25 cellular contexts compared by ENCODE assay signal in the genomic region with DNA sequence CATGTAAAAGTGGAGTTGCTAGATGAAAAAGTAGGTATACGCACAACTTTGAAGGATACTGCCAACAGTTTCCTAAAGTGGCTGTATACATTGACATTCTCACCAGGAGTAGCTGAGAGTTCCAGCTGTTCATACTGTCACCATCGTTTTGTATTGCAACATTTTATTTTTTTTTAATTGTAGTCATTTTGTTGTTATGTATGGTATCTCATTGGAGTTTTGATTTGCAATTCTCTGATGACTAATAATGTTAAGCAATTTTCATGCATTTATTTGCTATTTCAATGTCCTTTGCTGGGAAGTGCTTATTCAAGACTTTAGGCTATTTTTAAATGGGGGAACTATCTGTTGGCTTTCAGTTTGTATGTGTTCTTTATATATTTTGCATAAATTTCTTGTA.
DNase-seq lines count a peak whose midpoint lies in the region; ATAC-seq and TF ChIP-seq lines count a peak whose summit lies in the region.
"Had no signal": no experiment of that assay in that cellular context is flagged by ENCODE, and none has a peak within 500 bp of the region (broad histone marks: within the 10 kb centered on the region; RNA-seq: fewer than 3 reads in every experiment).

No MANE protein-coding gene starts in this region.

- no peak overlapping the region for H3K27ac ChIP-seq in left lung
- H3K27ac ChIP-seq: body of pancreas, parathyroid adenoma, SJSA1, uterus had no signal

- H3K9me3 ChIP-seq in left lung: no peaks in the 10 kb centered on the region
- H3K9me3 ChIP-seq: BE2C, body of pancreas, heart right ventricle, MG63, SJSA1, uterus had no signal

- CTCF ChIA-PET in GM10248 (lab: Yijun Ruan, JAX): no interaction called here

- ATAC-seq in left lung (peak; percentile 37), HG02571 (IDR thresholded peaks at IDR 0.05; ENCODE audit: unreplicated experiment) (no peak), GM21717 (IDR thresholded peaks at IDR 0.05; ENCODE audit: unreplicated experiment) (no peak)
- ATAC-seq: body of pancreas had no signal

- DNase-seq in AG10803 (ENCODE audit: low read depth) (peak; percentile 88), HS-5 (ENCODE audit: low read depth) (peak; percentile 70), cardiac fibroblast (ENCODE audit: low read depth in 2 of 2) (peak; percentile 85 to 93), left lung (no peak), GM10248 (ENCODE audit: extremely low spot score) (no peak), KG1 (lab: John Stamatoyannopoulos, UW) (no peak)
- DNase-seq: activated CD4-positive, alpha-beta memory T cell treated with anti-CD3 and anti-CD28 coated beads, Interleukin-2, amount 10 ng/mL, durations not matched to agents 7 days and 5 days; activated naive CD4-positive, alpha-beta T cell treated with anti-CD3 and anti-CD28 coated beads, Interleukin-2, amount 50 U/mL, for 16 hours; activated T-cell treated with anti-CD3 and anti-CD28 coated beads, Interleukin-2, amount 50 U/mL, for 24 hours; BE2C; body of pancreas; dermis blood vessel endothelial cell; heart right ventricle; MG63; NCI-H1930; small intestine; stimulated activated CD4-positive, alpha-beta T cell treated with anti-CD3 and anti-CD28 coated beads, Interleukin-4, amount 100 ng/mL, for 24 hours; substantia nigra; T-helper 2 cell; uterus had no signal

- intact Hi-C loops in left lung (cut with DNase I): no loop called here

- H3K4me1 ChIP-seq in left lung: peaks cover 4 to 17% of the 10 kb centered on the region in 2 donors
- H3K4me1 ChIP-seq: BE2C, body of pancreas, parathyroid adenoma, SJSA1, uterus had no signal

- no peaks in the 10 kb centered on the region for H3K36me3 ChIP-seq in left lung
- H3K36me3 ChIP-seq: BE2C, heart right ventricle, MG63, SJSA1, uterus had no signal

- TF ChIP-seq CTCF in AG10803 (conservative IDR thresholded peaks at IDR 0.05; ENCODE audit: low read length) (no peak), cardiac fibroblast (IDR thresholded peaks at IDR 0.05; ENCODE audit: low read depth, low read length) (no peak), left lung (IDR thresholded peaks at IDR 0.05) (no peak), GM10248 (IDR thresholded peaks at IDR 0.05; ENCODE audit: control extremely low read depth, extremely low read depth, low read depth, missing control alignments) (no peak)

- H3K4me3 ChIP-seq in AG10803 (ENCODE audit: low read length) (no peak overlapping the region), cardiac fibroblast (replicated peaks in 1 of 2; ENCODE audit: low read depth in 2 of 2, low read length in 2 of 2) (no peak overlapping the region), left lung (no peak overlapping the region)
- H3K4me3 ChIP-seq: body of pancreas, heart right ventricle, lung, MG63, SJSA1, uterus had no signal

- POLR2A ChIA-PET in GM10248 (lab: Yijun Ruan, JAX): no interaction called here

- H3K27me3 ChIP-seq in left lung: no peaks in the 10 kb centered on the region
- H3K27me3 ChIP-seq: BE2C, body of pancreas, heart right ventricle, MG63, SJSA1, uterus had no signal

Comparison
In these comparisons a context has a peak if more than half of its experiments do, and no peak if none do; other contexts are left out.
1. DNase-seq: peak in AG10803 (single experiment), HS-5 (single experiment) and cardiac fibroblast (2 of 2); none in left lung (0 of 2), GM10248 (single experiment) and KG1 (single experiment).